18 cellular contexts compared by ENCODE assay signal in genomic region chr1:71427066-71427465, GRCh38.
DNase-seq lines count a peak whose midpoint lies in the region; TF ChIP-seq lines count a peak whose summit lies in the region.
"Had no signal": no experiment of that assay in that cellular context is flagged by ENCODE, and none has a peak within 500 bp of the region (broad histone marks: within the 10 kb centered on the region; RNA-seq: fewer than 3 reads in every experiment).

No MANE protein-coding gene starts in this region.

- no peak overlapping the region for H3K4me3 Mint-ChIP-seq in neural progenitor cell

- no peak for TF ChIP-seq CTCF in neural progenitor cell (IDR thresholded peaks at IDR 0.05)
- no peak for TF ChIP-seq CTCF in right atrium auricular region (IDR thresholded peaks at IDR 0.05)

- no peak overlapping the region for H3K27ac Mint-ChIP-seq in neural progenitor cell

- H3K9ac ChIP-seq in neural progenitor cell = no peak overlapping the region
- H3K9ac ChIP-seq: GM23248 had no signal

- no peaks in the 10 kb centered on the region for H3K4me1 ChIP-seq in neural progenitor cell
- no peaks in the 10 kb centered on the region for H3K4me1 ChIP-seq in right atrium auricular region

- no peaks in the 10 kb centered on the region for H3K9me3 ChIP-seq in neural progenitor cell (ENCODE audit: low read depth)
- no peaks in the 10 kb centered on the region for H3K9me3 ChIP-seq in right atrium auricular region

- no peak overlapping the region for H3K4me3 ChIP-seq in neural progenitor cell
- H3K4me3 ChIP-seq in right atrium auricular region = no peak overlapping the region
- H3K4me3 ChIP-seq: GM23248, K562, SK-N-MC had no signal

- H3K27ac ChIP-seq in neural progenitor cell (no peak overlapping the region), right atrium auricular region (no peak overlapping the region)
- H3K27ac ChIP-seq: GM23248, RWPE1 had no signal

- H4K20me1 ChIP-seq in neural progenitor cell (ENCODE audit: low read depth) = no peaks in the 10 kb centered on the region

- H3K4me1 Mint-ChIP-seq in neural progenitor cell = no peaks in the 10 kb centered on the region

- no peaks in the 10 kb centered on the region for H3K36me3 ChIP-seq in neural progenitor cell
- H3K36me3 ChIP-seq in right atrium auricular region = no peaks in the 10 kb centered on the region

- no peaks in the 10 kb centered on the region for H3K9me3 Mint-ChIP-seq in neural progenitor cell

- H3F3A ChIP-seq in neural progenitor cell (ENCODE audit: low read depth) = no peaks in the 10 kb centered on the region

- peaks cover 2% of the 10 kb centered on the region for H3K27me3 Mint-ChIP-seq in neural progenitor cell (ENCODE audit: insufficient read depth, low read depth)

- H3K79me2 ChIP-seq in neural progenitor cell (ENCODE audit: low read depth) = no peaks in the 10 kb centered on the region

- in situ Hi-C loops in G401 (cut with HindIII; ENCODE audit: low sequenced_read_pairs) = no loop called here

- H3K36me3 Mint-ChIP-seq in neural progenitor cell = no peaks in the 10 kb centered on the region

- H3K27me3 ChIP-seq in neural progenitor cell = no peaks in the 10 kb centered on the region
- no peaks in the 10 kb centered on the region for H3K27me3 ChIP-seq in right atrium auricular region

- H2AFZ ChIP-seq in neural progenitor cell (replicated peaks) = peak overlapping the region; percentile 21
- H2AFZ ChIP-seq: GM23248 had no signal

- H3K4me2 ChIP-seq in neural progenitor cell = no peak overlapping the region

- DNase-seq in G401 (ENCODE audit: low spot score) = peak; percentile 78
- peak; percentile 5 to 33 for DNase-seq in NCI-H1930 (lab: John Stamatoyannopoulos, UW)
- peak; percentile 46 for DNase-seq in NCI-H748 treated with DMSO at 0.1 percent for 48 hours (lab: John Stamatoyannopoulos, UW)
- no peak for DNase-seq in neural progenitor cell (ENCODE audit: low spot score)
- DNase-seq in hepatic stellate cell (ENCODE audit: low spot score) = no peak
- no peak for DNase-seq in right atrium auricular region (ENCODE audit: low spot score)
- DNase-seq in NCI-H510A (lab: John Stamatoyannopoulos, UW) = no peak
- DNase-seq: Calu3, DMS79 treated with DMSO at 0.1 percent for 48 hours, GM23248, HCEC 1CT, Kasumi-1, NCI-H510A treated with DMSO at 0.1 percent for 48 hours, NCI-H82, SHP77 treated with DMSO at 0.1 percent for 48 hours had no signal

Comparison
In these comparisons a context has a peak if more than half of its experiments do, and no peak if none do; other contexts are left out.
1. DNase-seq: peak in G401 (single experiment), NCI-H1930 (2 of 2) and NCI-H748 treated with DMSO at 0.1 percent for 48 hours (single experiment); none in neural progenitor cell (single experiment), hepatic stellate cell (single experiment), right atrium auricular region (single experiment) and NCI-H510A (single experiment).